1 cellular context compared by ENCODE assay signal in genomic region chr3:180421221-180421620, GRCh38.
TF ChIP-seq lines count a peak whose summit lies in the region.

No MANE protein-coding gene starts in this region.

TF ChIP-seq in IMR-90, 13 proteins besides CTCF, POLR2A, EP300 and RAD21 (continued from another document):
- TF ChIP-seq NFE2L2 (IDR thresholded peaks at IDR 0.05; ENCODE audit: low read depth, low read length) (no peak), MAZ (IDR thresholded peaks at IDR 0.05; ENCODE audit: borderline replicate concordance, low read depth, low read length) (no peak)
